8 cellular contexts compared by ENCODE assay signal in the genomic region with DNA sequence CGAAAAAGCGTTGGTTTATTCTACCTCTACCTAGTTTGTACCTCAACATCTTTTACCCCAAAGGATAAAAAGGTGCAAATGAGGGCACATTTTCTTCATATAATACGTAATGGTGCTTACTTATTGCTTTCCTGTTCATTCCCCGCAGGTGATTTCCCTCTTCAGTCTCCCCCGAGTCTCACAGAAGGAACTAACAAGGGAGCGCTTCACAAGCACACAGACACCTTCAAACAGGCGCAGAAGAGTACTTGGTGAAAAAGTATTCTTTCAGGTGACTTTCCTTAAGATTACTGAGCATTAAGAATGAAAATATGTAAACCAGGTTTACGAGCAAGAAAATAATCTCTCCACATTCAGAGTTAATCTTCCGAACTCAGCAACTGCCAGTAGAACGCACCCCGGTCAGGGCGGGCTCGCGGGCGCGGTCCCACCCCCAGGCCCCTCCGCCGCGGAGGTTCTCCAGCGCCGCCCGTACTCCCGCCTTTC. TPM values are rescaled to one million over a fixed set of nuclear protein-coding genes. Genes with fewer than 3 reads are reported as not detected.
DNase-seq lines count a peak whose midpoint lies in the region; ATAC-seq and TF ChIP-seq lines count a peak whose summit lies in the region.

No MANE protein-coding gene starts in this region.

- H3K27ac Mint-ChIP-seq in activated T-helper 17 cell treated with anti-CD3 and anti-CD28 coated beads, Interleukin-2, amount 50 U/mL, for 72 hours = peak overlapping the region; percentile 98

- DNase-seq in GM12864 (ENCODE audit: low read depth) = no peak
- DNase-seq in iPS-NIHi11 (ENCODE audit: low spot score) = peak; percentile 5
- no peak for DNase-seq in pons (ENCODE audit: low spot score)
- DNase-seq in anterior cingulate cortex (lab: John Stamatoyannopoulos, UW) = no peak
- no peak for DNase-seq in NK-92 treated with Interleukin-12 subunit alpha and Interleukin-12 subunit beta, amount 100 ng/mL, for 24 hours (lab: John Stamatoyannopoulos, UW)

- H3K27ac ChIP-seq in stomach smooth muscle (ENCODE audit: low read length) = peak overlapping the region; percentile 74

- no peaks in the 10 kb centered on the region for H3K27me3 Mint-ChIP-seq in activated T-helper 17 cell treated with anti-CD3 and anti-CD28 coated beads, Interleukin-2, amount 50 U/mL, for 72 hours

- H3K4me3 ChIP-seq in GM12864 (ENCODE audit: low read depth, low read length) = peak overlapping the region; percentile 90
- H3K4me3 ChIP-seq in stomach smooth muscle (ENCODE audit: low read length in 2 of 2) = peak overlapping the region; percentile 83 to 88

- TF ChIP-seq CTCF in GM12864 (IDR thresholded peaks at IDR 0.05; ENCODE audit: low read depth, low read length, missing control alignments) = no peak

- peaks cover 25% of the 10 kb centered on the region for H3K36me3 Mint-ChIP-seq in activated T-helper 17 cell treated with anti-CD3 and anti-CD28 coated beads, Interleukin-2, amount 50 U/mL, for 72 hours (ENCODE audit: low read depth)

- H3K4me1 ChIP-seq in stomach smooth muscle (ENCODE audit: control insufficient read depth, insufficient read depth, low read length) = no peaks in the 10 kb centered on the region

- no peaks in the 10 kb centered on the region for H3K9me3 ChIP-seq in stomach smooth muscle (ENCODE audit: control insufficient read depth in 2 of 2, low read length in 2 of 2)

- peak overlapping the region; percentile 97 for H3K4me3 Mint-ChIP-seq in activated T-helper 17 cell treated with anti-CD3 and anti-CD28 coated beads, Interleukin-2, amount 50 U/mL, for 72 hours

- no peaks in the 10 kb centered on the region for H3K27me3 ChIP-seq in stomach smooth muscle (ENCODE audit: control insufficient read depth in 1 of 2, insufficient read depth in 2 of 2, low read length in 2 of 2)

- no peaks in the 10 kb centered on the region for H3K36me3 ChIP-seq in stomach smooth muscle (ENCODE audit: control insufficient read depth in 2 of 2, insufficient read depth in 2 of 2, low read length in 2 of 2)

- peaks cover 34% of the 10 kb centered on the region for H3K4me1 Mint-ChIP-seq in activated T-helper 17 cell treated with anti-CD3 and anti-CD28 coated beads, Interleukin-2, amount 50 U/mL, for 72 hours

- peak overlapping the region; percentile 72 to 81 for H3K9ac ChIP-seq in stomach smooth muscle (ENCODE audit: low read length in 2 of 2)

- no peaks in the 10 kb centered on the region for H3K9me3 Mint-ChIP-seq in activated T-helper 17 cell treated with anti-CD3 and anti-CD28 coated beads, Interleukin-2, amount 50 U/mL, for 72 hours

- ATAC-seq in HG03565 (IDR thresholded peaks at IDR 0.05; ENCODE audit: unreplicated experiment) = peak; percentile 4
- ATAC-seq in activated T-helper 17 cell treated with anti-CD3 and anti-CD28 coated beads, Interleukin-2, amount 50 U/mL, for 72 hours (replicated peaks) = peak; percentile 31

RNA-seq across cellular contexts. Expression of a gene that starts 0.5 kb away (rescaled TPM):
- 10 to 100 TPM; 38.4 to 54.1 TPM for total RNA-seq in activated T-helper 17 cell treated with anti-CD3 and anti-CD28 coated beads, Interleukin-2, amount 50 U/mL, for 72 hours
